In the genomic region with DNA sequence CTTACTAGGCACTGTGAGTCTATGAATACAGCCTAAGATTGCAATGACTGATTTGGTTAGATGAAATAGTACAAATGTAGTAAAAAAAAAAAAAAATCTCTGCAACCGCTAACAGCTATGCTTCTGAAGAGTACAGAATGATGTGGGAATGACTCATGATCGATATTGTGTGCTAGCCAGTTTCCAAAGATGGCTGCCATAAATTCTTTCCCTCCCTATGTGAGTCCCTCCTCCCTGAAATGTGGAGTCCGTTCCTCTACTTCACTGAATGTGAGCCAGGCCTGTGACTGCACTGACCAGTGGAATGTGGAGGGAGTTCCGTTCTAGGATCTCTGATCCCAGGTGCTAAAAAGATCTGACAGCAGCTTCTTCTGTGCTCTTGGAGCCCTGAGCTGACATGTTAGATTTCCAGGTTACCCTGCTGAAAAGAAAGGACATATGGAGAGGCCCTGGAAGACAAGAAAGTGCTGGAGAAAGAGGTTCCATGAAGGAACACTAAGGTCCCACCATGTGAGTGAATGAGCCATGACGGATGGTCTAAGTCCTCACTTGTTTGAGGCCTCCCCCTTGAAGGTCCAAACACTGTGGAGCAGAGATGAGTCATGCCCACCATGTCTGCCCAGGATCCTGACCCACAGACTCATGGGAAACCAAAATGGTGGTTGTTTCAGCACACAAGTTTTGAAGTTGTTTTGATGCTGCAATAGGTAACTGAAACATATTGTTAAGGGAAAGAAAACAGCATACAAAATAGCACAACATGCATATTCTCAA, we compare ENCODE assay signal across 24 cellular contexts. TPM values are rescaled to one million over a fixed set of nuclear protein-coding genes. Genes with fewer than 3 reads are reported as not detected.
DNase-seq lines count a peak whose midpoint lies in the region; ATAC-seq, FAIRE-seq and TF ChIP-seq lines count a peak whose summit lies in the region.
"Had no signal": no experiment of that assay in that cellular context is flagged by ENCODE, and none has a peak within 500 bp of the region (broad histone marks: within the 10 kb centered on the region; RNA-seq: fewer than 3 reads in every experiment).

No MANE protein-coding gene starts in this region.

- 88 to 89% methylated on average over 5 of the region's 5 CpGs for WGBS in testis, 2 donors

- H3K4me3 ChIP-seq in fibroblast of mammary gland (ENCODE audit: control insufficient read depth, low read depth, low read length): no peak overlapping the region
- H3K4me3 ChIP-seq in testis: no peak overlapping the region
- H3K4me3 ChIP-seq: BLaER1 treated with 17β-estradiol and CSF1 and Interleukin-3, amounts not matched to agents 10 nM and 100 nM; ovary had no signal

- ATAC-seq in esophagus mucosa: no peak
- ATAC-seq: left lobe of liver; natural killer cell treated with Interleukin-12 subunit alpha and Interleukin-12 subunit beta and Interleukin-15 and Interleukin-18, amount 100 ng/mL, for 72 hours; stimulated activated naive CD8-positive, alpha-beta T cell treated with anti-CD3 and anti-CD28 coated beads, Interleukin-15, amount 100 ng/mL, for 72 hours had no signal

- no peak overlapping the region for H3K27ac ChIP-seq in testis
- H3K27ac ChIP-seq: BLaER1 treated with 17β-estradiol and CSF1 and Interleukin-3, amounts not matched to agents 10 nM and 100 nM; ovary had no signal

- FAIRE-seq in H54 (lab: Jason Lieb, UNC): no peak
- FAIRE-seq: D721Med, G401.6 had no signal

- H3K36me3 ChIP-seq in testis (ENCODE audit: low read depth, missing control alignments): no peaks in the 10 kb centered on the region
- H3K36me3 ChIP-seq: BLaER1 treated with 17β-estradiol and CSF1 and Interleukin-3, amounts not matched to agents 10 nM and 100 nM; ovary had no signal

- DNase-seq in AG08395 (ENCODE audit: low spot score) (peak; percentile 68), H54 (ENCODE audit: insufficient read length, low spot score) (peak; percentile 61), RPMI7951 (ENCODE audit: low read depth) (peak; percentile 56), fibroblast of mammary gland (ENCODE audit: low read depth) (peak; percentile 70), testis (no peak), NCI-H82 (lab: John Stamatoyannopoulos, UW) (no peak), NCI-H526 treated with DMSO at 0.1 percent for 48 hours (lab: John Stamatoyannopoulos, UW) (no peak)
- DNase-seq: activated CD4-positive, alpha-beta memory T cell treated with anti-CD3 and anti-CD28 coated beads for 36 hours; activated CD4-positive, CD25-positive, alpha-beta regulatory T cell; activated effector memory CD4-positive, alpha-beta T cell treated with anti-CD3 and anti-CD28 coated beads, Interleukin-2, amount 50 U/mL, for 16 hours; foreskin fibroblast; NCI-H1417; NCI-H2107; NCI-H510A; ovary; stimulated activated CD4-positive, alpha-beta T cell treated with anti-CD3 and anti-CD28 coated beads, Interleukin-4, amount 100 ng/mL, for 24 hours; stimulated activated naive CD8-positive, alpha-beta T cell treated with anti-CD3 and anti-CD28 coated beads, Interleukin-15, amount 100 ng/mL, for 72 hours; T-helper 9 cell had no signal

- H3K4me1 ChIP-seq in testis: no peaks in the 10 kb centered on the region
- H3K4me1 ChIP-seq: BLaER1 treated with 17β-estradiol and CSF1 and Interleukin-3, amounts not matched to agents 10 nM and 100 nM had no signal

- H3K27me3 ChIP-seq in testis: no peaks in the 10 kb centered on the region
- H3K27me3 ChIP-seq: BLaER1 treated with 17β-estradiol and CSF1 and Interleukin-3, amounts not matched to agents 10 nM and 100 nM; ovary had no signal

- H3K9me3 ChIP-seq in testis: no peaks in the 10 kb centered on the region
- H3K9me3 ChIP-seq: BLaER1 treated with 17β-estradiol and CSF1 and Interleukin-3, amounts not matched to agents 10 nM and 100 nM; ovary had no signal

- TF ChIP-seq CTCF in fibroblast of mammary gland (conservative IDR thresholded peaks at IDR 0.05; ENCODE audit: control insufficient read depth, insufficient read depth, low read depth, low read length) (no peak), testis (IDR thresholded peaks at IDR 0.05) (no peak)

- TF ChIP-seq POLR2A in H54 (IDR thresholded peaks at IDR 0.05; ENCODE audit: low read depth, low read length) (no peak), testis (IDR thresholded peaks at IDR 0.05) (no peak)

- intact Hi-C loops in testis (cut with DNase I; ENCODE audit: low total_unique reads): no loop called here

RNA-seq across cellular contexts. Expression of gene DGKG, which starts 46.3 kb away (rescaled TPM):
- 15.3 and 17.3 TPM in 2 replicates for total RNA-seq in RPMI7951 (2014; rRNA removed; shearing (Covaris generic))
- 1 to 10 TPM in 1 of 2 donors, under 1 TPM in 1; 0.68 to 1.1 TPM for total RNA-seq in testis
- 1.2 TPM for polyA plus RNA-seq in testis (ENCODE audit: insufficient read depth, low read depth, low replicate concordance)
- 0.40 TPM for total RNA-seq in esophagus mucosa

Comparison
In these comparisons a context has a peak if more than half of its experiments do, and no peak if none do; other contexts are left out.
1. DNase-seq: peak in AG08395 (single experiment), H54 (single experiment), RPMI7951 (single experiment) and fibroblast of mammary gland (single experiment); none in testis (single experiment), NCI-H82 (single experiment) and NCI-H526 treated with DMSO at 0.1 percent for 48 hours (single experiment).